In genomic region chr17:43766413-43767052, GRCh38 we compare ENCODE assay signal across 2 cellular contexts.
A peak's percentile ranks its signal among the peaks of the same experiment; 100 is the strongest.
TF ChIP-seq lines count a peak whose summit lies in the region.

No MANE protein-coding gene starts in this region.

TF ChIP-seq in HCT116, 20 proteins besides CTCF, POLR2A, EP300 and RAD21:
- TF ChIP-seq CEBPB (IDR thresholded peaks at IDR 0.05; ENCODE audit: low read depth): no peak
- no peak for TF ChIP-seq REST (IDR thresholded peaks at IDR 0.05; ENCODE audit: low read depth)
- TF ChIP-seq ZFX (IDR thresholded peaks at IDR 0.05): no peak
- TF ChIP-seq MAX (IDR thresholded peaks at IDR 0.05): no peak
- no peak for TF ChIP-seq EZH2 (IDR thresholded peaks at IDR 0.05)
- no peak for TF ChIP-seq CBX3 (IDR thresholded peaks at IDR 0.05; ENCODE audit: low read depth)
- TF ChIP-seq ZNF274 (IDR thresholded peaks at IDR 0.05; ENCODE audit: low read depth, low read length): no peak
- TF ChIP-seq POLR2AphosphoS5 (IDR thresholded peaks at IDR 0.05; ENCODE audit: low read depth, low read length): no peak
- TF ChIP-seq TCF7L2 (IDR thresholded peaks at IDR 0.05; ENCODE audit: borderline replicate concordance, extremely low read depth, insufficient read depth, insufficient read length): no peak
- TF ChIP-seq SP1 (IDR thresholded peaks at IDR 0.05; ENCODE audit: low read depth): no peak
- TF ChIP-seq ATF3 (IDR thresholded peaks at IDR 0.05): no peak
- TF ChIP-seq YY1 (IDR thresholded peaks at IDR 0.05; ENCODE audit: extremely low read depth, insufficient replicate concordance, low read depth, low read length): no peak
- TF ChIP-seq FOSL1 (IDR thresholded peaks at IDR 0.05; ENCODE audit: low read depth): no peak
- TF ChIP-seq SIN3A (IDR thresholded peaks at IDR 0.05; ENCODE audit: low read depth): no peak
- no peak for TF ChIP-seq EZH2phosphoT487 (IDR thresholded peaks at IDR 0.05; ENCODE audit: borderline replicate concordance)
- no peak for TF ChIP-seq JUND (IDR thresholded peaks at IDR 0.05)
- no peak for TF ChIP-seq ELF1 (IDR thresholded peaks at IDR 0.05; ENCODE audit: borderline replicate concordance, low read depth)
- no peak for TF ChIP-seq EGR1 (IDR thresholded peaks at IDR 0.05; ENCODE audit: low read depth)
- no peak for TF ChIP-seq ZBTB33 (IDR thresholded peaks at IDR 0.05; ENCODE audit: extremely low read depth, insufficient replicate concordance, low read length)

TF ChIP-seq in SK-N-SH, 30 proteins besides CTCF, POLR2A, EP300 and RAD21:
- TF ChIP-seq ELF1 (IDR thresholded peaks at IDR 0.05) (no peak), SMC3 (IDR thresholded peaks at IDR 0.05; ENCODE audit: low read depth, low read length) (peak; percentile 32; the same call in 1 of the 2 replicates)
